In genomic region chr19:18487576-18488402, GRCh38 we compare ENCODE assay signal across 3 cellular contexts.
TF ChIP-seq lines count a peak whose summit lies in the region.

No MANE protein-coding gene starts in this region.

TF ChIP-seq in SK-N-SH, 30 proteins besides CTCF, POLR2A, EP300 and RAD21:
- TF ChIP-seq FOXM1 (IDR thresholded peaks at IDR 0.05; ENCODE audit: low read depth), result no peak
- TF ChIP-seq SMC3 (IDR thresholded peaks at IDR 0.05; ENCODE audit: low read depth, low read length), result no peak
- TF ChIP-seq MXI1 (IDR thresholded peaks at IDR 0.05; ENCODE audit: low read depth, low read length), result peak; percentile 45; the same call in 1 of the 2 replicates
- no peak for TF ChIP-seq NRF1 (IDR thresholded peaks at IDR 0.05; ENCODE audit: low read depth, low read length)
- TF ChIP-seq TEAD4 (IDR thresholded peaks at IDR 0.05; ENCODE audit: borderline replicate concordance, insufficient read depth), result no peak

TF ChIP-seq in SK-N-SH treated with all-trans-retinoic acid at 6 μM for 48 hours, 23 proteins besides CTCF, POLR2A, EP300 and RAD21:
- TF ChIP-seq BACH2 (CRISPR knock-in tag; IDR thresholded peaks at IDR 0.05; ENCODE audit: borderline replicate concordance) (no peak), PATZ1 (CRISPR knock-in tag; IDR thresholded peaks at IDR 0.05; ENCODE audit: borderline replicate concordance) (no peak), CSRNP3 (CRISPR knock-in tag; IDR thresholded peaks at IDR 0.05) (no peak), ZC3H10 (CRISPR knock-in tag; IDR thresholded peaks at IDR 0.05) (no peak), ZNF70 (CRISPR knock-in tag; IDR thresholded peaks at IDR 0.05) (no peak), ZNF8 (CRISPR knock-in tag; IDR thresholded peaks at IDR 0.05) (no peak), ESRRG (CRISPR knock-in tag; IDR thresholded peaks at IDR 0.05) (no peak), CREB5 (CRISPR knock-in tag; IDR thresholded peaks at IDR 0.05; ENCODE audit: low read depth) (no peak), SNAI2 (CRISPR knock-in tag; IDR thresholded peaks at IDR 0.05) (no peak), TOX (CRISPR knock-in tag; IDR thresholded peaks at IDR 0.05; ENCODE audit: borderline replicate concordance) (no peak), ZNF565 (CRISPR knock-in tag; conservative IDR thresholded peaks at IDR 0.05; ENCODE audit: low read depth) (no peak), ZFP3 (CRISPR knock-in tag; IDR thresholded peaks at IDR 0.05) (no peak), TSHZ2 (CRISPR knock-in tag; IDR thresholded peaks at IDR 0.05) (no peak), ISL1 (CRISPR knock-in tag; IDR thresholded peaks at IDR 0.05) (no peak), GLIS3 (CRISPR knock-in tag; IDR thresholded peaks at IDR 0.05) (no peak), ARNTL (CRISPR knock-in tag; IDR thresholded peaks at IDR 0.05; ENCODE audit: borderline replicate concordance, low read depth) (no peak), POU6F1 (CRISPR knock-in tag; IDR thresholded peaks at IDR 0.05; ENCODE audit: borderline replicate concordance, low read depth) (no peak), TCF4 (CRISPR knock-in tag; IDR thresholded peaks at IDR 0.05; ENCODE audit: borderline replicate concordance) (no peak)

TF ChIP-seq in H1, 55 proteins besides CTCF, POLR2A, EP300 and RAD21:
- TF ChIP-seq MAX (IDR thresholded peaks at IDR 0.05) (no peak), BRCA1 (IDR thresholded peaks at IDR 0.05; ENCODE audit: low read depth, low read length) (no peak), ZNF274 (IDR thresholded peaks at IDR 0.05; ENCODE audit: borderline replicate concordance, extremely low read depth, low read length) (no peak)
